ENCODE assay signal across 1 cellular context in genomic region chr10:63707254-63707910, GRCh38.
TF ChIP-seq lines count a peak whose summit lies in the region.

No MANE protein-coding gene starts in this region.

TF ChIP-seq in K562, 482 proteins besides CTCF, POLR2A, EP300 and RAD21 (continued from another document and continues in another):
- no peak for TF ChIP-seq HINFP (tag; conservative IDR thresholded peaks at IDR 0.05; ENCODE audit: low read depth)
- TF ChIP-seq ZC3H8 (IDR thresholded peaks at IDR 0.05) = no peak
- TF ChIP-seq DACH1 (IDR thresholded peaks at IDR 0.05; ENCODE audit: partially characterized antibody) = peak; percentile 43
- no peak for TF ChIP-seq RBM15 (IDR thresholded peaks at IDR 0.05; ENCODE audit: insufficient read depth, low read length)
- TF ChIP-seq, protein P1, sequence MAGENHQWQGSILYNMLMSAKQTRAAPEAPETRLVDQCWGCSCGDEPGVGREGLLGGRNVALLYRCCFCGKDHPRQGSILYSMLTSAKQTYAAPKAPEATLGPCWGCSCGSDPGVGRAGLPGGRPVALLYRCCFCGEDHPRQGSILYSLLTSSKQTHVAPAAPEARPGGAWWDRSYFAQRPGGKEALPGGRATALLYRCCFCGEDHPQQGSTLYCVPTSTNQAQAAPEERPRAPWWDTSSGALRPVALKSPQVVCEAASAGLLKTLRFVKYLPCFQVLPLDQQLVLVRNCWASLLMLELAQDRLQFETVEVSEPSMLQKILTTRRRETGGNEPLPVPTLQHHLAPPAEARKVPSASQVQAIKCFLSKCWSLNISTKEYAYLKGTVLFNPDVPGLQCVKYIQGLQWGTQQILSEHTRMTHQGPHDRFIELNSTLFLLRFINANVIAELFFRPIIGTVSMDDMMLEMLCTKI (IDR thresholded peaks at IDR 0.05; ENCODE audit: partially characterized antibody) = no peak
- TF ChIP-seq SMAD3 (CRISPR knock-in tag; conservative IDR thresholded peaks at IDR 0.05) = no peak
- peak; percentile 92 for TF ChIP-seq ATF7 (IDR thresholded peaks at IDR 0.05)
- no peak for TF ChIP-seq HMGN3 (IDR thresholded peaks at IDR 0.05; ENCODE audit: borderline replicate concordance, extremely low read depth, insufficient read length, low read depth, low read length)
- TF ChIP-seq ZBTB1 (CRISPR knock-in tag; IDR thresholded peaks at IDR 0.05; ENCODE audit: borderline replicate concordance, low read depth) = no peak
- TF ChIP-seq, protein P2, sequence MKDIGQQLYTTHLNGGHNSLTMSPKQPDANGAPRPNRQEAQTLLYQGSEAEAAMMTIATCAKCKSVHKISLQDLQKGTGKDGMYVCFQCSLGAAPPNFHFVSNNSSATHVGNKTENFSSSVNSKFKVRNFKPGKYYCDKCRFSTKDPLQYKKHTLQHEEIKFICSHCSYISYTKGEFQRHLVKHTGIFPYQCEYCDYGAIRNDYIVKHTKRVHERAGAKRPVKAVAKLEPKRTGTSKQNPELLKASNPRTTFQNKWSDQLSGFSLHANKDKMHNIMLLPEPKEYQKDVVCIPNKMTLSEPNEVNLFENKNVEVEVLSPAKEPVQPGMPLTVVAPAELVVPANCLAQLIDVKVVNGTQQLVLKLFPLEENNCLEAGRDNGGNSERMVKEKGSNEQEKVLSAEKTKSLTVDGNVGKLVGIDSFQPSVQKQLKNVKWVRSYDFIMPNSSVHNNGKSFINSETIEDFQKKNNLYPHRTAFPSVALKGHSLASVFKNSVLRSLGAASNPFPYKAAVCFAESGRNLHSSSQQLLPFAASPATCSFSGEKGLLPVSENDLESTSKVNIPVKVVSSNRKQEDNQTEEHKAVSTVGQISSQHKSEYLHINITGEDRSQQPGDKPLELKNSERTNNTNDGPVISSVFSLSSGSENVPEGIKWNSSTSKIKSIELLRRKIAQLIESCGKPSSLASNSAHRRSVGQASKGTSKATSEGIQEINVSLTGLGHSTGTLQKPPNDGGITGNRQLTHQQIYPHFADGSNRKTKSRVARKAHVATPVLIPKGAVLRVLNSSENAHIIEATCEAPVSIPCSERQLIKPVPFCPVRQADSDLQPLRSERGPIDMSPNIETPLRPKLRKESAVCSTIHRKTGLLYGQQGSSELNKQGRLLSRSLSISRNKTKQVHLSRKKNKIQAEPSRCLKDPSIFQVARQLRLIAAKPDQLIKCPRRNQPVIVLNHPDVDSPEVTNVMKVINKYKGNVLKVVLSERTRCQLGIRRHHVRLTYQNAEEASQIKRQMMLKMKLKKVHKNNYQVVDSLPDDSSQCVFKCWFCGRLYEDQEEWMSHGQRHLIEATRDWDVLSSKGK (CRISPR knock-in tag; IDR thresholded peaks at IDR 0.05) = no peak
- TF ChIP-seq JUNB (CRISPR knock-in tag; conservative IDR thresholded peaks at IDR 0.05) = peak; percentile 58; the same call in 1 of the 2 replicates
- TF ChIP-seq CBX1 (IDR thresholded peaks at IDR 0.05; ENCODE audit: low read depth) = no peak
- TF ChIP-seq TCF7 (IDR thresholded peaks at IDR 0.05; ENCODE audit: borderline replicate concordance) = no peak
- no peak; a peak in 1 of 4 replicates for TF ChIP-seq ARNT (IDR thresholded peaks at IDR 0.05)
- TF ChIP-seq ZNF316 (IDR thresholded peaks at IDR 0.05) = no peak
- no peak for TF ChIP-seq ZKSCAN1 (IDR thresholded peaks at IDR 0.05; ENCODE audit: low read depth, low read length)
- no peak for TF ChIP-seq ZNF584 (CRISPR knock-in tag; IDR thresholded peaks at IDR 0.05; ENCODE audit: low read depth)
- no peak for TF ChIP-seq ZNF668 (CRISPR knock-in tag; IDR thresholded peaks at IDR 0.05)
- no peak for TF ChIP-seq KLF13 (tag; IDR thresholded peaks at IDR 0.05; ENCODE audit: borderline replicate concordance, low read depth)
- TF ChIP-seq PRMT5 (CRISPR knock-in tag; IDR thresholded peaks at IDR 0.05) = no peak
- TF ChIP-seq, protein P3, sequence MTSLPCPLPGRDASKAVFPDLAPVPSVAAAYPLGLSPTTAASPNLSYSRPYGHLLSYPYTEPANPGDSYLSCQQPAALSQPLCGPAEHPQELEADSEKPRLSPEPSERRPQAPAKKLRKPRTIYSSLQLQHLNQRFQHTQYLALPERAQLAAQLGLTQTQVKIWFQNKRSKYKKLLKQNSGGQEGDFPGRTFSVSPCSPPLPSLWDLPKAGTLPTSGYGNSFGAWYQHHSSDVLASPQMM (CRISPR knock-in tag; IDR thresholded peaks at IDR 0.05) = no peak
- no peak for TF ChIP-seq DDX20 (tag; IDR thresholded peaks at IDR 0.05; ENCODE audit: low read depth)
- TF ChIP-seq STAT5B (CRISPR knock-in tag; IDR thresholded peaks at IDR 0.05) = no peak
- TF ChIP-seq TCF3 (CRISPR knock-in tag; IDR thresholded peaks at IDR 0.05) = no peak
- TF ChIP-seq, protein P4, sequence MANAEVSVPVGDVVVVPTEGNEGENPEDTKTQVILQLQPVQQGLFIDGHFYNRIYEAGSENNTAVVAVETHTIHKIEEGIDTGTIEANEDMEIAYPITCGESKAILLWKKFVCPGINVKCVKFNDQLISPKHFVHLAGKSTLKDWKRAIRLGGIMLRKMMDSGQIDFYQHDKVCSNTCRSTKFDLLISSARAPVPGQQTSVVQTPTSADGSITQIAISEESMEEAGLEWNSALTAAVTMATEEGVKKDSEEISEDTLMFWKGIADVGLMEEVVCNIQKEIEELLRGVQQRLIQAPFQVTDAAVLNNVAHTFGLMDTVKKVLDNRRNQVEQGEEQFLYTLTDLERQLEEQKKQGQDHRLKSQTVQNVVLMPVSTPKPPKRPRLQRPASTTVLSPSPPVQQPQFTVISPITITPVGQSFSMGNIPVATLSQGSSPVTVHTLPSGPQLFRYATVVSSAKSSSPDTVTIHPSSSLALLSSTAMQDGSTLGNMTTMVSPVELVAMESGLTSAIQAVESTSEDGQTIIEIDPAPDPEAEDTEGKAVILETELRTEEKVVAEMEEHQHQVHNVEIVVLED (CRISPR knock-in tag; IDR thresholded peaks at IDR 0.05) = no peak
- no peak for TF ChIP-seq ZBTB5 (IDR thresholded peaks at IDR 0.05)
- TF ChIP-seq, protein P5, sequence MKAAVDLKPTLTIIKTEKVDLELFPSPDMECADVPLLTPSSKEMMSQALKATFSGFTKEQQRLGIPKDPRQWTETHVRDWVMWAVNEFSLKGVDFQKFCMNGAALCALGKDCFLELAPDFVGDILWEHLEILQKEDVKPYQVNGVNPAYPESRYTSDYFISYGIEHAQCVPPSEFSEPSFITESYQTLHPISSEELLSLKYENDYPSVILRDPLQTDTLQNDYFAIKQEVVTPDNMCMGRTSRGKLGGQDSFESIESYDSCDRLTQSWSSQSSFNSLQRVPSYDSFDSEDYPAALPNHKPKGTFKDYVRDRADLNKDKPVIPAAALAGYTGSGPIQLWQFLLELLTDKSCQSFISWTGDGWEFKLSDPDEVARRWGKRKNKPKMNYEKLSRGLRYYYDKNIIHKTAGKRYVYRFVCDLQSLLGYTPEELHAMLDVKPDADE (conservative IDR thresholded peaks at IDR 0.05; ENCODE audit: control insufficient read depth, low read depth, low read length) = no peak
- TF ChIP-seq, protein P6, sequence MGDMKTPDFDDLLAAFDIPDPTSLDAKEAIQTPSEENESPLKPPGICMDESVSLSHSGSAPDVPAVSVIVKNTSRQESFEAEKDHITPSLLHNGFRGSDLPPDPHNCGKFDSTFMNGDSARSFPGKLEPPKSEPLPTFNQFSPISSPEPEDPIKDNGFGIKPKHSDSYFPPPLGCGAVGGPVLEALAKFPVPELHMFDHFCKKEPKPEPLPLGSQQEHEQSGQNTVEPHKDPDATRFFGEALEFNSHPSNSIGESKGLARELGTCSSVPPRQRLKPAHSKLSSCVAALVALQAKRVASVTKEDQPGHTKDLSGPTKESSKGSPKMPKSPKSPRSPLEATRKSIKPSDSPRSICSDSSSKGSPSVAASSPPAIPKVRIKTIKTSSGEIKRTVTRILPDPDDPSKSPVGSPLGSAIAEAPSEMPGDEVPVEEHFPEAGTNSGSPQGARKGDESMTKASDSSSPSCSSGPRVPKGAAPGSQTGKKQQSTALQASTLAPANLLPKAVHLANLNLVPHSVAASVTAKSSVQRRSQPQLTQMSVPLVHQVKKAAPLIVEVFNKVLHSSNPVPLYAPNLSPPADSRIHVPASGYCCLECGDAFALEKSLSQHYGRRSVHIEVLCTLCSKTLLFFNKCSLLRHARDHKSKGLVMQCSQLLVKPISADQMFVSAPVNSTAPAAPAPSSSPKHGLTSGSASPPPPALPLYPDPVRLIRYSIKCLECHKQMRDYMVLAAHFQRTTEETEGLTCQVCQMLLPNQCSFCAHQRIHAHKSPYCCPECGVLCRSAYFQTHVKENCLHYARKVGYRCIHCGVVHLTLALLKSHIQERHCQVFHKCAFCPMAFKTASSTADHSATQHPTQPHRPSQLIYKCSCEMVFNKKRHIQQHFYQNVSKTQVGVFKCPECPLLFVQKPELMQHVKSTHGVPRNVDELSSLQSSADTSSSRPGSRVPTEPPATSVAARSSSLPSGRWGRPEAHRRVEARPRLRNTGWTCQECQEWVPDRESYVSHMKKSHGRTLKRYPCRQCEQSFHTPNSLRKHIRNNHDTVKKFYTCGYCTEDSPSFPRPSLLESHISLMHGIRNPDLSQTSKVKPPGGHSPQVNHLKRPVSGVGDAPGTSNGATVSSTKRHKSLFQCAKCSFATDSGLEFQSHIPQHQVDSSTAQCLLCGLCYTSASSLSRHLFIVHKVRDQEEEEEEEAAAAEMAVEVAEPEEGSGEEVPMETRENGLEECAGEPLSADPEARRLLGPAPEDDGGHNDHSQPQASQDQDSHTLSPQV (IDR thresholded peaks at IDR 0.05) = no peak
- peak; percentile 45 for TF ChIP-seq SMAD1 (IDR thresholded peaks at IDR 0.05; ENCODE audit: low read depth, low read length, partially characterized antibody)
- no peak for TF ChIP-seq FOXM1 (IDR thresholded peaks at IDR 0.05; ENCODE audit: low read depth)
- no peak for TF ChIP-seq FOXM1 (CRISPR knock-in tag; IDR thresholded peaks at IDR 0.05; ENCODE audit: low read depth)
- no peak for TF ChIP-seq REST (CRISPR knock-in tag; IDR thresholded peaks at IDR 0.05; ENCODE audit: low read depth)
- TF ChIP-seq, protein P7, sequence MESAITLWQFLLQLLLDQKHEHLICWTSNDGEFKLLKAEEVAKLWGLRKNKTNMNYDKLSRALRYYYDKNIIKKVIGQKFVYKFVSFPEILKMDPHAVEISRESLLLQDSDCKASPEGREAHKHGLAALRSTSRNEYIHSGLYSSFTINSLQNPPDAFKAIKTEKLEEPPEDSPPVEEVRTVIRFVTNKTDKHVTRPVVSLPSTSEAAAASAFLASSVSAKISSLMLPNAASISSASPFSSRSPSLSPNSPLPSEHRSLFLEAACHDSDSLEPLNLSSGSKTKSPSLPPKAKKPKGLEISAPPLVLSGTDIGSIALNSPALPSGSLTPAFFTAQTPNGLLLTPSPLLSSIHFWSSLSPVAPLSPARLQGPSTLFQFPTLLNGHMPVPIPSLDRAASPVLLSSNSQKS (CRISPR knock-in tag; IDR thresholded peaks at IDR 0.05) = no peak
- no peak for TF ChIP-seq MED1 (CRISPR knock-in tag; IDR thresholded peaks at IDR 0.05; ENCODE audit: borderline replicate concordance)
- TF ChIP-seq GTF2E2 (tag; IDR thresholded peaks at IDR 0.05) = no peak
- no peak for TF ChIP-seq TCF7L2 (IDR thresholded peaks at IDR 0.05; ENCODE audit: low read depth, low read length)
- TF ChIP-seq, protein P8, sequence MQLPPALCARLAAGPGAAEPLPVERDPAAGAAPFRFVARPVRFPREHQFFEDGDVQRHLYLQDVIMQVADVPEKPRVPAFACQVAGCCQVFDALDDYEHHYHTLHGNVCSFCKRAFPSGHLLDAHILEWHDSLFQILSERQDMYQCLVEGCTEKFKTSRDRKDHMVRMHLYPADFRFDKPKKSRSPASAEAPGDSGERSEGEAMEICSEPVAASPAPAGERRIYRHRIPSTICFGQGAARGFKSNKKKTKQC (CRISPR knock-in tag; IDR thresholded peaks at IDR 0.05) = no peak
- TF ChIP-seq, protein P9, sequence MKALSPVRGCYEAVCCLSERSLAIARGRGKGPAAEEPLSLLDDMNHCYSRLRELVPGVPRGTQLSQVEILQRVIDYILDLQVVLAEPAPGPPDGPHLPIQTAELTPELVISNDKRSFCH (CRISPR knock-in tag; IDR thresholded peaks at IDR 0.05) = no peak
- TF ChIP-seq, protein P9 (tag; IDR thresholded peaks at IDR 0.05) = no peak
